ENCODE assay signal across 8 cellular contexts in the genomic region with DNA sequence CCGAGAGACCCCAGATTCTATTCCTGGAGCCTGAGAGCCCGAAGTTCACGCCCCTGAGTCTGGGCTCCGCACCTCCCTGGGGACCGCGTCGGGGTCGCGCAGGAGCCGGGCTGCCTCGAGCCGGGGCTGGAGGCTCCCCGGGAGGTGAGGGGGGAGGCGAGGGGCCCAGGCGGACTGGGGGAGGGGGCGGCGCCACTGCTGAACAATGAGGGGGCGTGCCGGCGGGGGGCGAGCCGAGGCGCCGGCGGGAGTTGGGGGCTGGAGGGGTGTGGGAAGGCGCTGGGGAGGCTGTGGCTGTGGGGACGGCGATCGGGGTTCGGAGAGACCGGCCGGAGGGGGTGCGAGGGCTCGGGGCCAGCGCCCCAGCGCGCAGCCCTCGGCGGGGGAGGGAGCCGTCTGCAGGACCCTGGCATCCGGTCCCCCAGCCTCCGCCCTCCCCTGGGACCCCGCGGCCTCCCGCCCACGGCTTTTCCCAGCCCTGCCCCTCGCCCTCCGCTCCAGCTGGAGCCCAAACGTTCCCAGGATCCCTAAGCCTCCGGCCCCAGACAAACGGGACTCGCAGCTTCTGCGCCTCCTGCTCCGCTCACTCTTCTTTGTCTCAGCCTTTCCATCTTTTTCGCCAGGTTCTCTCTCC. TPM values are rescaled to one million over a fixed set of nuclear protein-coding genes. Genes with fewer than 3 reads are reported as not detected.
DNase-seq lines count a peak whose midpoint lies in the region; ATAC-seq and TF ChIP-seq lines count a peak whose summit lies in the region.

No MANE protein-coding gene starts in this region.

- ATAC-seq in activated CD8-positive, alpha-beta memory T cell treated with anti-CD3 and anti-CD28 coated beads, Interleukin-2, amount 10 ng/mL, durations not matched to agents 7 days and 5 days, result no peak
- peak; percentile 0 for ATAC-seq in left lung
- ATAC-seq in thoracic aorta (ENCODE audit: insufficient number of reproducible peaks, low FRiP score, low read depth), result no peak
- no peak for ATAC-seq in GM18519 (IDR thresholded peaks at IDR 0.05; ENCODE audit: low FRiP score, unreplicated experiment)

- peaks cover 41% of the 10 kb centered on the region for H3K4me1 Mint-ChIP-seq in activated CD8-positive, alpha-beta memory T cell treated with anti-CD3 and anti-CD28 coated beads, Interleukin-2, amount 10 ng/mL, durations not matched to agents 7 days and 5 days
- H3K4me1 Mint-ChIP-seq in chondrocyte (ENCODE audit: low read depth), result peaks cover 58% of the 10 kb centered on the region

- peak overlapping the region; percentile 84 for H3K4me3 Mint-ChIP-seq in activated CD8-positive, alpha-beta memory T cell treated with anti-CD3 and anti-CD28 coated beads, Interleukin-2, amount 10 ng/mL, durations not matched to agents 7 days and 5 days
- peak overlapping the region; percentile 97 for H3K4me3 Mint-ChIP-seq in chondrocyte (ENCODE audit: unreplicated experiment)

- H3K4me3 ChIP-seq in Peyer's patch (peak overlapping the region; percentile 62 to 91 (median 75)), left lung (peak overlapping the region; percentile 90 to 100), thoracic aorta (peak overlapping the region; percentile 94)

- no peaks in the 10 kb centered on the region for H3K27me3 Mint-ChIP-seq in activated CD8-positive, alpha-beta memory T cell treated with anti-CD3 and anti-CD28 coated beads, Interleukin-2, amount 10 ng/mL, durations not matched to agents 7 days and 5 days
- no peaks in the 10 kb centered on the region for H3K27me3 Mint-ChIP-seq in chondrocyte (ENCODE audit: low read depth)

- H3K27me3 ChIP-seq in Peyer's patch, result no peaks in the 10 kb centered on the region
- peaks cover 0 to 12% of the 10 kb centered on the region in 2 donors for H3K27me3 ChIP-seq in left lung
- H3K27me3 ChIP-seq in thoracic aorta (replicated peaks; ENCODE audit: insufficient read depth), result no peaks in the 10 kb centered on the region

- CTCF ChIA-PET in activated CD8-positive, alpha-beta memory T cell treated with anti-CD3 and anti-CD28 coated beads, Interleukin-2, amount 10 ng/mL, durations not matched to agents 7 days and 5 days (lab: Charles Lee), result interaction anchor here (1.1 to 1.9 kb wide), 5 partner anchors 13 to 304 kb away, joined by 3 to 9 read pairs (median 5); a partner anchor contains a TSS

- peak overlapping the region; percentile 87 for H3K27ac Mint-ChIP-seq in activated CD8-positive, alpha-beta memory T cell treated with anti-CD3 and anti-CD28 coated beads, Interleukin-2, amount 10 ng/mL, durations not matched to agents 7 days and 5 days
- H3K27ac Mint-ChIP-seq in chondrocyte (ENCODE audit: unreplicated experiment), result peak overlapping the region; percentile 96

- DNase-seq in activated CD8-positive, alpha-beta memory T cell treated with anti-CD3 and anti-CD28 coated beads, Interleukin-2, amount 10 ng/mL, durations not matched to agents 7 days and 5 days, result no peak
- no peak for DNase-seq in activated CD8-positive, alpha-beta memory T cell treated with anti-CD3 and anti-CD28 coated beads for 24 hours
- peak; percentile 49 to 75 (median 70) for DNase-seq in Peyer's patch
- DNase-seq in chondrocyte (ENCODE audit: low spot score), result no peak
- DNase-seq in left lung, result peak; percentile 59 to 86
- DNase-seq in thoracic aorta (ENCODE audit: low spot score), result no peak
- no peak for DNase-seq in globus pallidus (ENCODE audit: low spot score)

- no peak for TF ChIP-seq CTCF in Peyer's patch (IDR thresholded peaks at IDR 0.05)
- no peak for TF ChIP-seq CTCF in chondrocyte (IDR thresholded peaks at IDR 0.05)
- TF ChIP-seq CTCF in left lung (IDR thresholded peaks at IDR 0.05), result no peak
- no peak for TF ChIP-seq CTCF in thoracic aorta (IDR thresholded peaks at IDR 0.05)

- H3K27ac ChIP-seq in Peyer's patch (peak overlapping the region; percentile 87 to 100 (median 100)), left lung (peak overlapping the region; percentile 98 to 100), thoracic aorta (peak overlapping the region; percentile 93 to 100)

- intact Hi-C loops in left lung (cut with DNase I), result no loop called here

- H3K36me3 ChIP-seq in Peyer's patch, result peaks cover 0 to 9% (median 0%) of the 10 kb centered on the region in 3 donors
- peaks cover under 1 to 24% of the 10 kb centered on the region in 2 donors for H3K36me3 ChIP-seq in left lung
- H3K36me3 ChIP-seq in thoracic aorta, result peaks cover 29% of the 10 kb centered on the region

- H3K9me3 Mint-ChIP-seq in activated CD8-positive, alpha-beta memory T cell treated with anti-CD3 and anti-CD28 coated beads, Interleukin-2, amount 10 ng/mL, durations not matched to agents 7 days and 5 days (ENCODE audit: low read depth), result no peaks in the 10 kb centered on the region
- H3K9me3 Mint-ChIP-seq in chondrocyte (ENCODE audit: low read depth), result no peaks in the 10 kb centered on the region

- H3K9me3 ChIP-seq in Peyer's patch, result no peaks in the 10 kb centered on the region
- no peaks in the 10 kb centered on the region for H3K9me3 ChIP-seq in left lung
- no peaks in the 10 kb centered on the region for H3K9me3 ChIP-seq in thoracic aorta

- H3K4me1 ChIP-seq in Peyer's patch, result peaks cover 0 to 47% (median 14%) of the 10 kb centered on the region in 4 donors
- H3K4me1 ChIP-seq in left lung, result peaks cover 11 to 65% of the 10 kb centered on the region in 2 donors
- H3K4me1 ChIP-seq in thoracic aorta (ENCODE audit: control insufficient read depth in 1 of 2, low read depth in 2 of 2), result peaks cover 26 to 48% of the 10 kb centered on the region in 2 donors

- peaks cover 22% of the 10 kb centered on the region for H3K36me3 Mint-ChIP-seq in activated CD8-positive, alpha-beta memory T cell treated with anti-CD3 and anti-CD28 coated beads, Interleukin-2, amount 10 ng/mL, durations not matched to agents 7 days and 5 days
- peaks cover 20% of the 10 kb centered on the region for H3K36me3 Mint-ChIP-seq in chondrocyte (ENCODE audit: low read depth)

- TF ChIP-seq POLR2A in Peyer's patch (IDR thresholded peaks at IDR 0.05), result no peak

RNA-seq across cellular contexts. Expression of a gene that starts 0.9 kb away (rescaled TPM):
- total RNA-seq in activated CD8-positive, alpha-beta memory T cell treated with anti-CD3 and anti-CD28 coated beads, Interleukin-2, amount 10 ng/mL, durations not matched to agents 7 days and 5 days, result 10 to 100 TPM; 57.9 to 73.9 TPM
- total RNA-seq in Peyer's patch (10 to 100 TPM in 3 of 4 donors, 1 to 10 TPM in 1; 7.7 to 42.1 (median 16.1) TPM), chondrocyte (108 to 154 TPM (median 150 TPM) in 3 replicates), left lung (10 to 100 TPM; 39.5 to 50.8 TPM), thoracic aorta (100 to 1,000 TPM in 1 of 2 donors, 10 to 100 TPM in 1; 76.0 to 112 TPM)

RNA-seq across cellular contexts. Expression of a gene that starts 6.7 kb away (rescaled TPM):
- total RNA-seq in activated CD8-positive, alpha-beta memory T cell treated with anti-CD3 and anti-CD28 coated beads, Interleukin-2, amount 10 ng/mL, durations not matched to agents 7 days and 5 days, result 100 to 1,000 TPM in 1 of 2 experiments, 10 to 100 TPM in 1; 45.1 to 107 TPM
- total RNA-seq in Peyer's patch (100 to 1,000 TPM; 183 to 682 (median 309) TPM), chondrocyte (30.2 to 55.7 TPM (median 46.3 TPM) in 3 replicates), left lung (100 to 1,000 TPM; 165 to 172 TPM), thoracic aorta (100 to 1,000 TPM; 315 to 699 TPM)

RNA-seq across cellular contexts. Expression of a gene that starts 22.2 kb away (rescaled TPM):
- total RNA-seq in activated CD8-positive, alpha-beta memory T cell treated with anti-CD3 and anti-CD28 coated beads, Interleukin-2, amount 10 ng/mL, durations not matched to agents 7 days and 5 days, result 10 to 100 TPM; 31.0 to 31.2 TPM
- total RNA-seq in Peyer's patch (10 to 100 TPM; 25.4 to 52.8 (median 41.0) TPM), chondrocyte (27.0 to 31.1 TPM (median 28.7 TPM) in 3 replicates), left lung (10 to 100 TPM; 29.7 to 32.7 TPM), thoracic aorta (10 to 100 TPM; 29.3 to 86.1 TPM)

RNA-seq across cellular contexts. Expression of a gene that starts 22.4 kb away (rescaled TPM):
- 1,000 to 10,000 TPM; 1,815 to 2,117 TPM for total RNA-seq in activated CD8-positive, alpha-beta memory T cell treated with anti-CD3 and anti-CD28 coated beads, Interleukin-2, amount 10 ng/mL, durations not matched to agents 7 days and 5 days
- 1,000 to 10,000 TPM in 1 of 4 donors, 100 to 1,000 TPM in 3; 443 to 1,406 (median 686) TPM for total RNA-seq in Peyer's patch
- total RNA-seq in chondrocyte, result 1,022 to 1,375 TPM (median 1,065 TPM) in 3 replicates
- 1,000 to 10,000 TPM; 1,507 to 1,549 TPM for total RNA-seq in left lung
- total RNA-seq in thoracic aorta, result 100 to 1,000 TPM; 716 to 775 TPM

RNA-seq across cellular contexts. Expression of a gene that starts 22.5 kb away (rescaled TPM):
- total RNA-seq in activated CD8-positive, alpha-beta memory T cell treated with anti-CD3 and anti-CD28 coated beads, Interleukin-2, amount 10 ng/mL, durations not matched to agents 7 days and 5 days, result 10 to 100 TPM; 48.9 to 53.8 TPM
- total RNA-seq in Peyer's patch (10 to 100 TPM; 22.2 to 47.3 (median 37.7) TPM), chondrocyte (32.2 to 39.7 TPM (median 32.5 TPM) in 3 replicates), left lung (10 to 100 TPM; 31.0 to 36.1 TPM), thoracic aorta (10 to 100 TPM; 25.7 to 34.5 TPM)

Comparison
In these comparisons a context has a peak if more than half of its experiments do, and no peak if none do; other contexts are left out.
1. DNase-seq: peak in Peyer's patch (3 of 3) and left lung (2 of 2); none in activated CD8-positive, alpha-beta memory T cell treated with anti-CD3 and anti-CD28 coated beads, Interleukin-2, amount 10 ng/mL, durations not matched to agents 7 days and 5 days (single experiment), activated CD8-positive, alpha-beta memory T cell treated with anti-CD3 and anti-CD28 coated beads for 24 hours (single experiment), chondrocyte (single experiment), thoracic aorta (single experiment) and globus pallidus (single experiment).
2. Peak in every context shown above with its lines, with median percentiles within 50 percentile points of each other: H3K27ac ChIP-seq and H3K4me3 ChIP-seq.